8 cellular contexts compared by ENCODE assay signal in genomic region chr6:29942275-29943052, GRCh38. TPM values are rescaled to one million over a fixed set of nuclear protein-coding genes. Genes with fewer than 3 reads are reported as not detected.
DNase-seq lines count a peak whose midpoint lies in the region; ATAC-seq and TF ChIP-seq lines count a peak whose summit lies in the region.

Gene HLA-A (plus strand): TSS chr6:29942532. CDS start chr6:29942554, 22 bp downstream.

- no peaks in the 10 kb centered on the region for H3K79me2 ChIP-seq in parathyroid adenoma

- no peaks in the 10 kb centered on the region for H3K9me3 ChIP-seq in adipocyte (ENCODE audit: control insufficient read depth, low read length)
- no peaks in the 10 kb centered on the region for H3K9me3 ChIP-seq in cardiac muscle cell (ENCODE audit: low read depth)
- H3K9me3 ChIP-seq in parathyroid adenoma (ENCODE audit: control insufficient read depth, low read length) = no peaks in the 10 kb centered on the region
- H3K9me3 ChIP-seq in tibial artery = no peaks in the 10 kb centered on the region

- H3K27me3 ChIP-seq in adipocyte (replicated peaks; ENCODE audit: control insufficient read depth, insufficient read depth, low read length) (no peaks in the 10 kb centered on the region), cardiac muscle cell (no peaks in the 10 kb centered on the region), parathyroid adenoma (ENCODE audit: control insufficient read depth, insufficient read depth, low read length) (no peaks in the 10 kb centered on the region), tibial artery (no peaks in the 10 kb centered on the region)

- H3K4me3 ChIP-seq in GM12875 (ENCODE audit: low read depth, low read length) = peak within 1 kb of the TSS; percentile 69
- H3K4me3 ChIP-seq in adipocyte (ENCODE audit: low read length) = peak within 1 kb of the TSS; percentile 85
- peak within 1 kb of the TSS; percentile 65 for H3K4me3 ChIP-seq in cardiac muscle cell
- peak within 1 kb of the TSS; percentile 86 for H3K4me3 ChIP-seq in parathyroid adenoma (ENCODE audit: low read depth, low read length)
- H3K4me3 ChIP-seq in tibial artery = peak within 1 kb of the TSS; percentile 70 to 78

- H3K36me3 ChIP-seq in adipocyte (ENCODE audit: control insufficient read depth, insufficient read depth, low read length, severe bottlenecking) = peaks cover 19% of the 10 kb centered on the region
- H3K36me3 ChIP-seq in cardiac muscle cell = no peaks in the 10 kb centered on the region
- H3K36me3 ChIP-seq in parathyroid adenoma (ENCODE audit: control insufficient read depth, insufficient read depth, low read length) = no peaks in the 10 kb centered on the region
- peaks cover 0 to 2% (median 0%) of the 10 kb centered on the region in 3 donors for H3K36me3 ChIP-seq in tibial artery

- DNase-seq in NCI-H1417 treated with DMSO at 0.1 percent for 48 hours (lab: John Stamatoyannopoulos, UW) = peak; percentile 24
- peak; percentile 91 for DNase-seq in T follicular helper cell (ENCODE audit: low read depth)
- DNase-seq in adipocyte (ENCODE audit: low read depth) = peak; percentile 98
- peak; percentile 94 to 95 for DNase-seq in cardiac muscle cell (ENCODE audit: low read depth in 1 of 2, low spot score in 1 of 2)
- peak; percentile 94 to 97 for DNase-seq in tibial artery

- H3K9ac ChIP-seq in adipocyte (ENCODE audit: low read length) = peak within 1 kb of the TSS; percentile 90
- H3K9ac ChIP-seq in parathyroid adenoma = peak within 1 kb of the TSS; percentile 46

- H2AFZ ChIP-seq in parathyroid adenoma = peak within 1 kb of the TSS; percentile 93

- H3K4me1 ChIP-seq in adipocyte (ENCODE audit: control insufficient read depth, insufficient read depth, low read length) (peaks cover 9% of the 10 kb centered on the region), cardiac muscle cell (ENCODE audit: low read depth) (no peaks in the 10 kb centered on the region), parathyroid adenoma (no peaks in the 10 kb centered on the region), tibial artery (peaks cover 0 to 6% (median 4%) of the 10 kb centered on the region in 4 donors)

- peak; percentile 86 for ATAC-seq in HG02763 (IDR thresholded peaks at IDR 0.05; ENCODE audit: unreplicated experiment)

- no peak for TF ChIP-seq CTCF in GM12875 (IDR thresholded peaks at IDR 0.05; ENCODE audit: borderline replicate concordance, insufficient read depth, low read depth, low read length)
- no peak for TF ChIP-seq CTCF in cardiac muscle cell (IDR thresholded peaks at IDR 0.05; ENCODE audit: low read depth, low read length)
- no peak for TF ChIP-seq CTCF in parathyroid adenoma (IDR thresholded peaks at IDR 0.05)
- no peak for TF ChIP-seq CTCF in tibial artery (IDR thresholded peaks at IDR 0.05)

- intact Hi-C loops in tibial artery (cut with DNase I; ENCODE audit: low total_unique reads) = loop anchor here (5.0 kb wide), 1 partner anchor 55 kb away; no protein-coding TSS in a partner anchor

- no peak within 1 kb of the TSS for H3K27ac ChIP-seq in cardiac muscle cell
- H3K27ac ChIP-seq in parathyroid adenoma = peak within 1 kb of the TSS; percentile 82
- peak within 1 kb of the TSS; percentile 89 to 93 for H3K27ac ChIP-seq in tibial artery

- peak within 1 kb of the TSS; percentile 79 for H3K4me2 ChIP-seq in parathyroid adenoma (ENCODE audit: low read length)

RNA-seq across cellular contexts. Expression of gene HLA-A, which starts in this region (rescaled TPM):
- 164 and 177 TPM in 2 replicates for total RNA-seq in cardiac muscle cell
- 119 TPM in 2 replicates for polyA plus RNA-seq in cardiac muscle cell

Comparison
In these comparisons a context has a peak if more than half of its experiments do, and no peak if none do; other contexts are left out.
1. DNase-seq: peak in every context shown above with its lines; median percentile 98 in adipocyte; 96 in tibial artery; 94 in cardiac muscle cell; 91 in T follicular helper cell; 24 in NCI-H1417 treated with DMSO at 0.1 percent for 48 hours.